ENCODE assay signal across 12 cellular contexts in genomic region chr22:36161793-36162126, GRCh38. TPM values are rescaled to one million over a fixed set of nuclear protein-coding genes. Genes with fewer than 3 reads are reported as not detected.
DNase-seq lines count a peak whose midpoint lies in the region; ATAC-seq and TF ChIP-seq lines count a peak whose summit lies in the region.
"Not testable (repeated sequence)": the region's sequence is repeated elsewhere in the genome, so short reads cannot be mapped to it uniquely, and the experiment has no call there.
"Had no signal": no experiment of that assay in that cellular context is flagged by ENCODE, and none has a peak within 500 bp of the region (broad histone marks: within the 10 kb centered on the region; RNA-seq: fewer than 3 reads in every experiment).

No MANE protein-coding gene starts in this region.

- H3K14ac ChIP-seq in trophoblast cell (ENCODE audit: low read length) = not testable (repeated sequence)

- peak overlapping the region; percentile 79 for H3K27ac ChIP-seq in CD8-positive, alpha-beta T cell (ENCODE audit: low read depth, low read length)
- H3K27ac ChIP-seq in heart right ventricle = peak overlapping the region in 7 of 10 donors; percentile 89 to 95 (median 95)
- not testable (repeated sequence) for H3K27ac ChIP-seq in trophoblast cell (ENCODE audit: low read depth, low read length)
- peak overlapping the region; percentile 10 for H3K27ac ChIP-seq in thymus (ENCODE audit: low read depth)

- not testable (repeated sequence) for H4K91ac ChIP-seq in trophoblast cell (ENCODE audit: low read depth, low read length)

- not testable (repeated sequence) for H3K79me1 ChIP-seq in trophoblast cell (ENCODE audit: low read length)

- POLR2A ChIA-PET in CD8-positive, alpha-beta T cell (lab: Charles Lee) = interaction anchor here (1.2 to 2.5 kb wide), 2 partner anchors 17 to 18 kb away, joined by 3 to 13 read pairs; no protein-coding TSS in a partner anchor
- POLR2A ChIA-PET in activated naive CD8-positive, alpha-beta T cell treated with anti-CD3 and anti-CD28 coated beads, Interleukin-2, amount 10 ng/mL, durations not matched to agents 7 days and 5 days (lab: Charles Lee) = interaction anchor here (1.2 to 2.8 kb wide), 4 partner anchors 10 to 862 kb away, joined by 3 to 12 read pairs (median 3); partner anchors contain the start of genes MYH9 and TOM1

- H3K4me1 Mint-ChIP-seq in CD8-positive, alpha-beta T cell (ENCODE audit: low read depth) = peaks cover 90% of the 10 kb centered on the region
- peaks cover 59 to 81% (median 76%) of the 10 kb centered on the region in 3 donors for H3K4me1 Mint-ChIP-seq in IgD-negative memory B cell
- H3K4me1 Mint-ChIP-seq in T-helper 1 cell treated with Interleukin-12 subunit alpha and Interleukin-12 subunit beta and Interleukin-4 antibody, amounts not matched to agents 30 μg/mL and 1 μg/mL, for 36 hours (ENCODE audit: low read depth) = peaks cover 82% of the 10 kb centered on the region
- peaks cover 97% of the 10 kb centered on the region for H3K4me1 Mint-ChIP-seq in activated T-cell treated with anti-CD3 and anti-CD28 coated beads, Interleukin-2, amount 50 U/mL, for 24 hours (ENCODE audit: low read depth)
- H3K4me1 Mint-ChIP-seq in activated naive CD8-positive, alpha-beta T cell treated with anti-CD3 and anti-CD28 coated beads, Interleukin-2, amount 10 ng/mL, durations not matched to agents 7 days and 5 days = peaks cover 78% of the 10 kb centered on the region

- H4K12ac ChIP-seq in trophoblast cell (ENCODE audit: low read depth, low read length) = not testable (repeated sequence)

- H3K4me3 ChIP-seq in CD8-positive, alpha-beta T cell (ENCODE audit: low read depth, low read length); heart right ventricle; trophoblast cell (ENCODE audit: low read depth, low read length); thymus (ENCODE audit: low read length): not testable (repeated sequence)

- not testable (repeated sequence) for H3K9me3 Mint-ChIP-seq in CD8-positive, alpha-beta T cell; IgD-negative memory B cell; T-helper 1 cell treated with Interleukin-12 subunit alpha and Interleukin-12 subunit beta and Interleukin-4 antibody, amounts not matched to agents 30 μg/mL and 1 μg/mL, for 36 hours; activated T-cell treated with anti-CD3 and anti-CD28 coated beads, Interleukin-2, amount 50 U/mL, for 24 hours; activated naive CD8-positive, alpha-beta T cell treated with anti-CD3 and anti-CD28 coated beads, Interleukin-2, amount 10 ng/mL, durations not matched to agents 7 days and 5 days

- peak; percentile 5 for ATAC-seq in CD8-positive, alpha-beta T cell
- not testable (repeated sequence) for ATAC-seq in activated naive CD8-positive, alpha-beta T cell treated with anti-CD3 and anti-CD28 coated beads, Interleukin-2, amount 10 ng/mL, durations not matched to agents 7 days and 5 days (ENCODE audit: low read depth); heart right ventricle

- peaks cover 54% of the 10 kb centered on the region for H3K4me1 ChIP-seq in CD8-positive, alpha-beta T cell (ENCODE audit: insufficient read depth, low read length)
- H3K4me1 ChIP-seq in heart right ventricle = peaks cover 2 to 87% (median 34%) of the 10 kb centered on the region in 9 donors
- H3K4me1 ChIP-seq in trophoblast cell (ENCODE audit: control insufficient read depth in 1 of 2, insufficient read depth in 2 of 2, low read length in 2 of 2) = not testable (repeated sequence)
- peaks cover 52% of the 10 kb centered on the region for H3K4me1 ChIP-seq in thymus (ENCODE audit: control insufficient read depth, insufficient read depth, low read length)

- H3K9ac ChIP-seq in trophoblast cell (ENCODE audit: low read length) = not testable (repeated sequence)

- H2AFZ ChIP-seq in trophoblast cell (ENCODE audit: insufficient read depth, low read length, poor library complexity) = not testable (repeated sequence)

- H3K27ac Mint-ChIP-seq in CD8-positive, alpha-beta T cell = peak overlapping the region; percentile 91
- peak overlapping the region; percentile 94 to 97 (median 95) for H3K27ac Mint-ChIP-seq in IgD-negative memory B cell
- H3K27ac Mint-ChIP-seq in T-helper 1 cell treated with Interleukin-12 subunit alpha and Interleukin-12 subunit beta and Interleukin-4 antibody, amounts not matched to agents 30 μg/mL and 1 μg/mL, for 36 hours = peak overlapping the region; percentile 95
- peak overlapping the region; percentile 91 for H3K27ac Mint-ChIP-seq in activated T-cell treated with anti-CD3 and anti-CD28 coated beads, Interleukin-2, amount 50 U/mL, for 24 hours
- H3K27ac Mint-ChIP-seq in activated naive CD8-positive, alpha-beta T cell treated with anti-CD3 and anti-CD28 coated beads, Interleukin-2, amount 10 ng/mL, durations not matched to agents 7 days and 5 days = peak overlapping the region; percentile 91

- peaks cover 27% of the 10 kb centered on the region for H3K36me3 Mint-ChIP-seq in CD8-positive, alpha-beta T cell
- not testable (repeated sequence) for H3K36me3 Mint-ChIP-seq in IgD-negative memory B cell
- peaks cover 28% of the 10 kb centered on the region for H3K36me3 Mint-ChIP-seq in T-helper 1 cell treated with Interleukin-12 subunit alpha and Interleukin-12 subunit beta and Interleukin-4 antibody, amounts not matched to agents 30 μg/mL and 1 μg/mL, for 36 hours (ENCODE audit: low read depth)
- H3K36me3 Mint-ChIP-seq in activated T-cell treated with anti-CD3 and anti-CD28 coated beads, Interleukin-2, amount 50 U/mL, for 24 hours (ENCODE audit: low read depth) = peaks cover 12% of the 10 kb centered on the region
- H3K36me3 Mint-ChIP-seq in activated naive CD8-positive, alpha-beta T cell treated with anti-CD3 and anti-CD28 coated beads, Interleukin-2, amount 10 ng/mL, durations not matched to agents 7 days and 5 days = peaks cover 11% of the 10 kb centered on the region

- H3K4ac ChIP-seq in trophoblast cell (ENCODE audit: low read depth, low read length) = not testable (repeated sequence)

- H3K18ac ChIP-seq in trophoblast cell (ENCODE audit: low read length) = not testable (repeated sequence)

- peak overlapping the region; percentile 97 for H3K4me3 Mint-ChIP-seq in CD8-positive, alpha-beta T cell
- H3K4me3 Mint-ChIP-seq in IgD-negative memory B cell = peak overlapping the region; percentile 89 to 97 (median 95)
- H3K4me3 Mint-ChIP-seq in T-helper 1 cell treated with Interleukin-12 subunit alpha and Interleukin-12 subunit beta and Interleukin-4 antibody, amounts not matched to agents 30 μg/mL and 1 μg/mL, for 36 hours = peak overlapping the region; percentile 93
- H3K4me3 Mint-ChIP-seq in activated T-cell treated with anti-CD3 and anti-CD28 coated beads, Interleukin-2, amount 50 U/mL, for 24 hours = peak overlapping the region; percentile 80
- H3K4me3 Mint-ChIP-seq in activated naive CD8-positive, alpha-beta T cell treated with anti-CD3 and anti-CD28 coated beads, Interleukin-2, amount 10 ng/mL, durations not matched to agents 7 days and 5 days = peak overlapping the region; percentile 90

- not testable (repeated sequence) for H3K4me2 ChIP-seq in trophoblast cell (ENCODE audit: low read length)

- DNase-seq in CD8-positive, alpha-beta T cell = peak in 5 of 7 experiments; percentile 19 to 59 (median 43)
- peak; percentile 46 for DNase-seq in activated T-cell treated with anti-CD3 and anti-CD28 coated beads, Interleukin-2, amount 50 U/mL, for 24 hours
- DNase-seq in activated naive CD8-positive, alpha-beta T cell treated with anti-CD3 and anti-CD28 coated beads, Interleukin-2, amount 10 ng/mL, durations not matched to agents 7 days and 5 days; heart right ventricle: not testable (repeated sequence)
- peak; percentile 89 to 91 for DNase-seq in trophoblast cell

- not testable (repeated sequence) for H4K8ac ChIP-seq in trophoblast cell (ENCODE audit: low read depth, low read length)

- not testable (repeated sequence) for H3K36me3 ChIP-seq in CD8-positive, alpha-beta T cell (ENCODE audit: insufficient read depth, low read length); heart right ventricle; trophoblast cell (ENCODE audit: control insufficient read depth in 1 of 2, insufficient read depth in 2 of 2, low read length in 2 of 2); thymus (ENCODE audit: control insufficient read depth, insufficient read depth)

- H3K9me3 ChIP-seq in CD8-positive, alpha-beta T cell (ENCODE audit: low read length); heart right ventricle; trophoblast cell (ENCODE audit: insufficient read depth, low read depth, low read length); thymus (ENCODE audit: control insufficient read depth): not testable (repeated sequence)

- not testable (repeated sequence) for H3K79me2 ChIP-seq in trophoblast cell (ENCODE audit: control insufficient read depth, insufficient read depth, low read length, poor library complexity)

- not testable (repeated sequence) for TF ChIP-seq CTCF in CD8-positive, alpha-beta T cell (IDR thresholded peaks at IDR 0.05); heart right ventricle (IDR thresholded peaks at IDR 0.05)

- H3K27me3 Mint-ChIP-seq in CD8-positive, alpha-beta T cell (ENCODE audit: low read depth); IgD-negative memory B cell; T-helper 1 cell treated with Interleukin-12 subunit alpha and Interleukin-12 subunit beta and Interleukin-4 antibody, amounts not matched to agents 30 μg/mL and 1 μg/mL, for 36 hours (ENCODE audit: low read depth); activated T-cell treated with anti-CD3 and anti-CD28 coated beads, Interleukin-2, amount 50 U/mL, for 24 hours; activated naive CD8-positive, alpha-beta T cell treated with anti-CD3 and anti-CD28 coated beads, Interleukin-2, amount 10 ng/mL, durations not matched to agents 7 days and 5 days: not testable (repeated sequence)

- not testable (repeated sequence) for H3K27me3 ChIP-seq in CD8-positive, alpha-beta T cell (ENCODE audit: insufficient read depth, low read length); heart right ventricle; trophoblast cell (ENCODE audit: insufficient read depth, low read length); thymus (ENCODE audit: control insufficient read depth, insufficient read depth)

- not testable (repeated sequence) for H2BK120ac ChIP-seq in trophoblast cell (ENCODE audit: insufficient read depth, low read length, poor library complexity)

- CTCF ChIA-PET in CD8-positive, alpha-beta T cell (lab: Charles Lee) = interaction anchor here (0.9 to 5.3 kb wide), 4 partner anchors 17 to 125 kb away, joined by 3 to 47 read pairs (median 4); no protein-coding TSS in a partner anchor

- not testable (repeated sequence) for H3K23ac ChIP-seq in trophoblast cell (ENCODE audit: low read length)

- 64 to 75% methylated on average over 5 of the region's 5 CpGs for WGBS in heart right ventricle, 2 donors
- no CpG with 5 or more reads among the region's 5 CpGs for WGBS in trophoblast cell (ENCODE audit: extremely low coverage, insufficient coverage, insufficient read length)
- 36% methylated on average over 5 of the region's 5 CpGs for WGBS in thymus

- H2BK12ac ChIP-seq in trophoblast cell (ENCODE audit: low read length) = not testable (repeated sequence)

- not testable (repeated sequence) for H2BK5ac ChIP-seq in trophoblast cell (ENCODE audit: low read depth, low read length, poor library complexity)

- not testable (repeated sequence) for H2AK5ac ChIP-seq in trophoblast cell (ENCODE audit: low read length)

- intact Hi-C loops in CD8-positive, alpha-beta T cell (cut with DNase I, micrococcal nuclease) = loop anchor here (2.0 to 5.0 kb wide), 4 partner anchors 76 to 293 kb away; partner anchors contain the start of gene APOL2 (in 1 of the 2)
- intact Hi-C loops in heart right ventricle (cut with DNase I) = loop anchor here in 1 of 10 donors (10.0 kb wide), 1 partner anchor 323 kb away; the partner anchor contains the start of gene TXN2

RNA-seq across cellular contexts. Expression of gene APOL3, which starts 1.2 kb away (rescaled TPM):
- 100 to 1,000 TPM; 257 to 259 TPM for total RNA-seq in CD8-positive, alpha-beta T cell
- polyA plus RNA-seq in IgD-negative memory B cell (52.0 TPM), heart right ventricle (10 to 100 TPM; 24.0 to 37.3 TPM), thymus (42.6 TPM)
- 100 to 1,000 TPM; 146 to 159 TPM for total RNA-seq in activated naive CD8-positive, alpha-beta T cell treated with anti-CD3 and anti-CD28 coated beads, Interleukin-2, amount 10 ng/mL, durations not matched to agents 7 days and 5 days
- total RNA-seq in heart right ventricle = 10 to 100 TPM; 17.1 to 65.9 (median 24.6) TPM
- polyA plus RNA-seq in trophoblast cell (2013) = not detected in 2 replicates
- total RNA-seq: GM23338, progenitor cell of endocrine pancreas had no signal
- polyA plus RNA-seq: GM23338 had no signal

RNA-seq across cellular contexts. Expression of gene APOL4, which starts 39.8 kb away (rescaled TPM):
- not detected for total RNA-seq in CD8-positive, alpha-beta T cell
- polyA plus RNA-seq in IgD-negative memory B cell (not detected), heart right ventricle (1 to 10 TPM; 3.6 to 4.2 TPM), thymus (53.0 TPM)
- 1 to 10 TPM; 5.7 to 6.5 TPM for total RNA-seq in activated naive CD8-positive, alpha-beta T cell treated with anti-CD3 and anti-CD28 coated beads, Interleukin-2, amount 10 ng/mL, durations not matched to agents 7 days and 5 days
- 10 to 100 TPM in 2 of 10 donors, 1 to 10 TPM in 7, not detected in 1; 1.6 to 22.6 (median 4.9) TPM for total RNA-seq in heart right ventricle
- 0.39 and 0.45 TPM in 2 replicates for polyA plus RNA-seq in trophoblast cell (2013)
- total RNA-seq: chondrocyte, GM23338, progenitor cell of endocrine pancreas, RPMI7951 had no signal
- polyA plus RNA-seq: GM23338 had no signal
